Comparison of ENCODE assay signal across 8 cellular contexts in genomic region chr4:53905935-53906377, GRCh38.
DNase-seq lines count a peak whose midpoint lies in the region; ATAC-seq and TF ChIP-seq lines count a peak whose summit lies in the region.

No MANE protein-coding gene starts in this region.

- POLR2A ChIA-PET in activated CD8-positive, alpha-beta T cell treated with anti-CD3 and anti-CD28 coated beads for 36 hours (lab: Charles Lee) = no interaction called here

- ATAC-seq in activated CD8-positive, alpha-beta T cell treated with anti-CD3 and anti-CD28 coated beads for 36 hours = no peak
- peak; percentile 57 to 65 (median 62) for ATAC-seq in heart left ventricle
- ATAC-seq in activated CD4-positive, CD25-positive, alpha-beta regulatory T cell treated with anti-CD3 and anti-CD28 coated beads, Interleukin-2, amount 50 U/mL, for 24 hours = no peak
- ATAC-seq in GM21515 (IDR thresholded peaks at IDR 0.05; ENCODE audit: unreplicated experiment) = no peak

- DNase-seq in activated T-cell treated with anti-CD3 and anti-CD28 coated beads, Interleukin-2, amount 50 U/mL, for 24 hours = no peak
- no peak for DNase-seq in activated T-cell treated with anti-CD3 and anti-CD28 coated beads, Interleukin-2, amount 50 U/mL, for 48 hours
- DNase-seq in activated CD8-positive, alpha-beta T cell treated with anti-CD3 and anti-CD28 coated beads for 36 hours = peak; percentile 7
- DNase-seq in heart left ventricle = peak in 4 of 5 donors; percentile 30 to 59 (median 36)

- intact Hi-C loops in activated CD8-positive, alpha-beta T cell treated with anti-CD3 and anti-CD28 coated beads for 36 hours (cut with micrococcal nuclease) = loop anchor here (5.0 kb wide), 1 partner anchor 321 kb away; the partner anchor contains the start of gene PDGFRA
- intact Hi-C loops in heart left ventricle (cut with DNase I) = loop anchor here (2.0 to 10.0 kb wide), 10 partner anchors 199 to 891 kb away; partner anchors contain the start of gene PDGFRA (in 1 of the 10)

- peak overlapping the region in 5 of 12 donors; percentile 33 to 61 (median 42) for H3K27ac ChIP-seq in heart left ventricle
- H3K27ac ChIP-seq in rectal smooth muscle tissue (ENCODE audit: low read depth, low read length) = peak overlapping the region; percentile 3

- H3K4me3 ChIP-seq in heart left ventricle = peak overlapping the region in 9 of 12 donors; percentile 28 to 56 (median 36)
- peak overlapping the region; percentile 58 for H3K4me3 ChIP-seq in rectal smooth muscle tissue (ENCODE audit: low read length)

- H3K9ac ChIP-seq in rectal smooth muscle tissue (ENCODE audit: low read length) = no peak overlapping the region

- no peak for TF ChIP-seq CTCF in activated CD8-positive, alpha-beta T cell treated with anti-CD3 and anti-CD28 coated beads for 36 hours (IDR thresholded peaks at IDR 0.05)
- no peak for TF ChIP-seq CTCF in heart left ventricle (IDR thresholded peaks at IDR 0.05)

- H3K27ac Mint-ChIP-seq in activated T-cell treated with anti-CD3 and anti-CD28 coated beads, Interleukin-2, amount 50 U/mL, for 24 hours = no peak overlapping the region
- no peak overlapping the region for H3K27ac Mint-ChIP-seq in IgD-negative memory B cell
- no peak overlapping the region for H3K27ac Mint-ChIP-seq in activated CD8-positive, alpha-beta T cell treated with anti-CD3 and anti-CD28 coated beads for 36 hours

- H3K4me3 Mint-ChIP-seq in activated T-cell treated with anti-CD3 and anti-CD28 coated beads, Interleukin-2, amount 50 U/mL, for 24 hours = peak overlapping the region; percentile 41
- H3K4me3 Mint-ChIP-seq in IgD-negative memory B cell = peak overlapping the region in 3 of 4 donors; percentile 9 to 80 (median 80)
- peak overlapping the region; percentile 62 for H3K4me3 Mint-ChIP-seq in activated CD8-positive, alpha-beta T cell treated with anti-CD3 and anti-CD28 coated beads for 36 hours

- no peaks in the 10 kb centered on the region for H3K9me3 Mint-ChIP-seq in activated T-cell treated with anti-CD3 and anti-CD28 coated beads, Interleukin-2, amount 50 U/mL, for 24 hours
- no peaks in the 10 kb centered on the region for H3K9me3 Mint-ChIP-seq in IgD-negative memory B cell
- no peaks in the 10 kb centered on the region for H3K9me3 Mint-ChIP-seq in activated CD8-positive, alpha-beta T cell treated with anti-CD3 and anti-CD28 coated beads for 36 hours

- H3K9me3 ChIP-seq in heart left ventricle = no peaks in the 10 kb centered on the region

- H3K4me1 Mint-ChIP-seq in activated T-cell treated with anti-CD3 and anti-CD28 coated beads, Interleukin-2, amount 50 U/mL, for 24 hours (ENCODE audit: low read depth) = peaks cover 13% of the 10 kb centered on the region
- peaks cover 0 to 6% (median 4%) of the 10 kb centered on the region in 3 donors for H3K4me1 Mint-ChIP-seq in IgD-negative memory B cell
- H3K4me1 Mint-ChIP-seq in activated CD8-positive, alpha-beta T cell treated with anti-CD3 and anti-CD28 coated beads for 36 hours (ENCODE audit: low read depth) = peaks cover 11% of the 10 kb centered on the region

- peaks cover 0 to 37% (median 14%) of the 10 kb centered on the region in 12 donors for H3K4me1 ChIP-seq in heart left ventricle
- H3K4me1 ChIP-seq in rectal smooth muscle tissue (ENCODE audit: control insufficient read depth, insufficient read depth, low read length) = peaks cover 4% of the 10 kb centered on the region

- H3K27me3 ChIP-seq in heart left ventricle (peaks cover 0 to 35% (median 11%) of the 10 kb centered on the region in 9 donors), rectal smooth muscle tissue (ENCODE audit: control insufficient read depth, insufficient read depth, low read length) (peaks cover 4% of the 10 kb centered on the region)

- no peaks in the 10 kb centered on the region for H3K36me3 ChIP-seq in heart left ventricle
- no peaks in the 10 kb centered on the region for H3K36me3 ChIP-seq in rectal smooth muscle tissue (ENCODE audit: control insufficient read depth, insufficient read depth, low read length)

- TF ChIP-seq POLR2A in heart left ventricle (IDR thresholded peaks at IDR 0.05) = no peak

- CTCF ChIA-PET in activated CD8-positive, alpha-beta T cell treated with anti-CD3 and anti-CD28 coated beads for 36 hours (lab: Charles Lee) = interaction anchor here (0.6 to 11.0 kb wide), 2 partner anchors 327 to 402 kb away, joined by 3 to 114 read pairs; no protein-coding TSS in a partner anchor

- no peaks in the 10 kb centered on the region for H3K36me3 Mint-ChIP-seq in activated T-cell treated with anti-CD3 and anti-CD28 coated beads, Interleukin-2, amount 50 U/mL, for 24 hours (ENCODE audit: low read depth)
- no peaks in the 10 kb centered on the region for H3K36me3 Mint-ChIP-seq in IgD-negative memory B cell
- no peaks in the 10 kb centered on the region for H3K36me3 Mint-ChIP-seq in activated CD8-positive, alpha-beta T cell treated with anti-CD3 and anti-CD28 coated beads for 36 hours (ENCODE audit: low read depth)

- peaks cover 85% of the 10 kb centered on the region for H3K27me3 Mint-ChIP-seq in activated T-cell treated with anti-CD3 and anti-CD28 coated beads, Interleukin-2, amount 50 U/mL, for 24 hours
- H3K27me3 Mint-ChIP-seq in IgD-negative memory B cell = peaks cover 36% of the 10 kb centered on the region
- H3K27me3 Mint-ChIP-seq in activated CD8-positive, alpha-beta T cell treated with anti-CD3 and anti-CD28 coated beads for 36 hours = peaks cover 48% of the 10 kb centered on the region

- WGBS in heart left ventricle, 4 donors = 5 to 9% (median 7%) methylated on average over 11 of the region's 11 CpGs

Comparison
In these comparisons a context has a peak if more than half of its experiments do, and no peak if none do; other contexts are left out.
1. DNase-seq: peak in activated CD8-positive, alpha-beta T cell treated with anti-CD3 and anti-CD28 coated beads for 36 hours (single experiment) and heart left ventricle (4 of 5); none in activated T-cell treated with anti-CD3 and anti-CD28 coated beads, Interleukin-2, amount 50 U/mL, for 24 hours (single experiment) and activated T-cell treated with anti-CD3 and anti-CD28 coated beads, Interleukin-2, amount 50 U/mL, for 48 hours (0 of 2).
2. ATAC-seq: peak in heart left ventricle (4 of 4); none in activated CD8-positive, alpha-beta T cell treated with anti-CD3 and anti-CD28 coated beads for 36 hours (single experiment), activated CD4-positive, CD25-positive, alpha-beta regulatory T cell treated with anti-CD3 and anti-CD28 coated beads, Interleukin-2, amount 50 U/mL, for 24 hours (0 of 2) and GM21515 (single experiment).
3. Peak in every context shown above with its lines, with median percentiles within 50 percentile points of each other: H3K4me3 Mint-ChIP-seq.